ENCODE assay signal across 25 cellular contexts in genomic region chr11:102883132-102883531, GRCh38. TPM values are rescaled to one million over a fixed set of nuclear protein-coding genes. Genes with fewer than 3 reads are reported as not detected.
A peak's percentile ranks its signal among the peaks of the same experiment; 100 is the strongest.
DNase-seq lines count a peak whose midpoint lies in the region; ATAC-seq and TF ChIP-seq lines count a peak whose summit lies in the region.
"Had no signal": no experiment of that assay in that cellular context is flagged by ENCODE, and none has a peak within 500 bp of the region (broad histone marks: within the 10 kb centered on the region; RNA-seq: fewer than 3 reads in every experiment).

No MANE protein-coding gene starts in this region.

- no peaks in the 10 kb centered on the region for H3K36me3 Mint-ChIP-seq in MCF 10A (ENCODE audit: insufficient read depth, unreplicated experiment)
- H3K36me3 Mint-ChIP-seq in dendritic cell treated with granulocyte-macrophage colony-stimulating factor and Interleukin-4, amounts not matched to agents 40 ng/mL and 50 ng/mL, for 4 days (ENCODE audit: low read depth), result no peaks in the 10 kb centered on the region
- H3K36me3 Mint-ChIP-seq in stimulated activated naive B cell treated with anti-CD40 and anti-IgM and Interleukin-4, amounts not matched to agents 10 μg/mL and 1 μg/mL and 100 μg/mL, for 72 hours, result no peaks in the 10 kb centered on the region
- H3K36me3 Mint-ChIP-seq in CD4-positive, alpha-beta memory T cell, result no peaks in the 10 kb centered on the region
- H3K36me3 Mint-ChIP-seq: CD4-positive, CD25-positive, alpha-beta regulatory T cell; mesothelial cell of epicardium; T-cell had no signal

- TF ChIP-seq CTCF in MCF 10A (IDR thresholded peaks at IDR 0.05; ENCODE audit: unreplicated experiment) (no peak), breast epithelium (IDR thresholded peaks at IDR 0.05) (no peak)

- ATAC-seq in HG02938 (IDR thresholded peaks at IDR 0.05; ENCODE audit: unreplicated experiment) (peak; percentile 13), left lobe of liver (no peak)
- ATAC-seq in stimulated activated naive B cell treated with anti-CD40 and anti-IgM and Interleukin-4, amounts not matched to agents 10 μg/mL and 1 μg/mL and 100 μg/mL, for 72 hours (replicated peaks), result peak; percentile 15 to 18
- ATAC-seq: A549, HepG2, T-cell had no signal

- intact Hi-C loops in MCF 10A (cut with micrococcal nuclease) (no loop called here), breast epithelium (cut with DNase I; ENCODE audit: low total_unique reads) (no loop called here)
- intact Hi-C loops in dendritic cell treated with granulocyte-macrophage colony-stimulating factor and Interleukin-4, amounts not matched to agents 40 ng/mL and 50 ng/mL, for 4 days (cut with micrococcal nuclease), result loop anchor here (5.0 kb wide), 1 partner anchor 39 kb away; no protein-coding TSS in a partner anchor
- intact Hi-C loops in CD4-positive, alpha-beta memory T cell (cut with micrococcal nuclease), result no loop called here

- POLR2A ChIA-PET in MCF 10A (lab: Yijun Ruan, JAX), result interaction anchor here (0.5 to 0.9 kb wide), 3 partner anchors 10 to 698 kb away, joined by 3 read pairs; no protein-coding TSS in a partner anchor
- POLR2A ChIA-PET in CD4-positive, alpha-beta memory T cell (lab: Charles Lee; ENCODE audit: partially characterized antibody), result no interaction called here

- H3K36me3 ChIP-seq in breast epithelium, result no peaks in the 10 kb centered on the region
- no peaks in the 10 kb centered on the region for H3K36me3 ChIP-seq in CD4-positive, alpha-beta memory T cell (ENCODE audit: insufficient read depth, low read length)
- no peaks in the 10 kb centered on the region for H3K36me3 ChIP-seq in H7 (replicated peaks; ENCODE audit: control insufficient read depth, insufficient read depth, low read length)
- H3K36me3 ChIP-seq: HAP-1, upper lobe of left lung had no signal

- no peak for TF ChIP-seq POLR2A in breast epithelium (IDR thresholded peaks at IDR 0.05)

- no peak overlapping the region for H3K27ac ChIP-seq in breast epithelium
- H3K27ac ChIP-seq in CD4-positive, alpha-beta memory T cell (ENCODE audit: low read depth, low read length), result no peak overlapping the region
- H3K27ac ChIP-seq: A549, hepatocyte had no signal

- peaks cover 17% of the 10 kb centered on the region for H3K4me1 Mint-ChIP-seq in MCF 10A (ENCODE audit: insufficient read depth, unreplicated experiment)
- H3K4me1 Mint-ChIP-seq in dendritic cell treated with granulocyte-macrophage colony-stimulating factor and Interleukin-4, amounts not matched to agents 40 ng/mL and 50 ng/mL, for 4 days (ENCODE audit: low read depth), result peaks cover 46% of the 10 kb centered on the region
- peaks cover 4 to 10% of the 10 kb centered on the region in 2 donors for H3K4me1 Mint-ChIP-seq in stimulated activated naive B cell treated with anti-CD40 and anti-IgM and Interleukin-4, amounts not matched to agents 10 μg/mL and 1 μg/mL and 100 μg/mL, for 72 hours
- H3K4me1 Mint-ChIP-seq in CD4-positive, alpha-beta memory T cell, result no peaks in the 10 kb centered on the region
- H3K4me1 Mint-ChIP-seq: CD4-positive, CD25-positive, alpha-beta regulatory T cell; central memory CD8-positive, alpha-beta T cell; mesothelial cell of epicardium; neural crest cell; T-cell had no signal

- no peaks in the 10 kb centered on the region for H3K9me3 ChIP-seq in breast epithelium
- H3K9me3 ChIP-seq in CD4-positive, alpha-beta memory T cell (ENCODE audit: control insufficient read depth in 1 of 2, low read length in 2 of 2), result no peaks in the 10 kb centered on the region
- H3K9me3 ChIP-seq: A549, HAP-1, upper lobe of left lung had no signal

- H3K4me3 ChIP-seq in breast epithelium (no peak overlapping the region), H7 (ENCODE audit: insufficient read depth, low read depth, low read length) (no peak overlapping the region)
- H3K4me3 ChIP-seq in CD4-positive, alpha-beta memory T cell (ENCODE audit: low read length in 2 of 2), result no peak overlapping the region
- H3K4me3 ChIP-seq: A549, HAP-1, hepatocyte, upper lobe of left lung had no signal

- H3K4me3 Mint-ChIP-seq in MCF 10A (ENCODE audit: unreplicated experiment), result no peak overlapping the region
- H3K4me3 Mint-ChIP-seq in dendritic cell treated with granulocyte-macrophage colony-stimulating factor and Interleukin-4, amounts not matched to agents 40 ng/mL and 50 ng/mL, for 4 days, result no peak overlapping the region
- H3K4me3 Mint-ChIP-seq in stimulated activated naive B cell treated with anti-CD40 and anti-IgM and Interleukin-4, amounts not matched to agents 10 μg/mL and 1 μg/mL and 100 μg/mL, for 72 hours, result no peak overlapping the region
- no peak overlapping the region for H3K4me3 Mint-ChIP-seq in CD4-positive, alpha-beta memory T cell
- H3K4me3 Mint-ChIP-seq: CD4-positive, CD25-positive, alpha-beta regulatory T cell; central memory CD8-positive, alpha-beta T cell; mesothelial cell of epicardium; neural crest cell; stimulated activated naive CD8-positive, alpha-beta T cell treated with anti-CD3 and anti-CD28 coated beads, Interleukin-15, Interleukin-2, amounts not matched to agents 100 ng/mL and 50 ng/mL, for 24 hours; T-cell had no signal

- no peak overlapping the region for H3K27ac Mint-ChIP-seq in MCF 10A (ENCODE audit: low read depth, unreplicated experiment)
- peak overlapping the region; percentile 95 for H3K27ac Mint-ChIP-seq in dendritic cell treated with granulocyte-macrophage colony-stimulating factor and Interleukin-4, amounts not matched to agents 40 ng/mL and 50 ng/mL, for 4 days
- no peak overlapping the region for H3K27ac Mint-ChIP-seq in stimulated activated naive B cell treated with anti-CD40 and anti-IgM and Interleukin-4, amounts not matched to agents 10 μg/mL and 1 μg/mL and 100 μg/mL, for 72 hours
- H3K27ac Mint-ChIP-seq in CD4-positive, alpha-beta memory T cell, result no peak overlapping the region
- H3K27ac Mint-ChIP-seq: CD4-positive, CD25-positive, alpha-beta regulatory T cell; mesothelial cell of epicardium; T-cell had no signal

- CTCF ChIA-PET in MCF 10A (lab: Yijun Ruan, JAX), result interaction anchor here (0.6 to 0.7 kb wide), 3 partner anchors 16 to 1331 kb away, joined by 3 read pairs; no protein-coding TSS in a partner anchor
- CTCF ChIA-PET in CD4-positive, alpha-beta memory T cell (lab: Charles Lee; ENCODE audit: partially characterized antibody), result no interaction called here

- no peaks in the 10 kb centered on the region for H3K4me1 ChIP-seq in breast epithelium
- H3K4me1 ChIP-seq in CD4-positive, alpha-beta memory T cell (ENCODE audit: insufficient read depth, low read length), result no peaks in the 10 kb centered on the region
- H3K4me1 ChIP-seq: A549, HAP-1, upper lobe of left lung had no signal

- no peaks in the 10 kb centered on the region for H3K27me3 Mint-ChIP-seq in MCF 10A (ENCODE audit: insufficient read depth, unreplicated experiment)
- H3K27me3 Mint-ChIP-seq in dendritic cell treated with granulocyte-macrophage colony-stimulating factor and Interleukin-4, amounts not matched to agents 40 ng/mL and 50 ng/mL, for 4 days, result peaks cover 1% of the 10 kb centered on the region
- H3K27me3 Mint-ChIP-seq in stimulated activated naive B cell treated with anti-CD40 and anti-IgM and Interleukin-4, amounts not matched to agents 10 μg/mL and 1 μg/mL and 100 μg/mL, for 72 hours, result peaks cover under 1 to 4% of the 10 kb centered on the region in 2 donors
- H3K27me3 Mint-ChIP-seq in CD4-positive, alpha-beta memory T cell, result peaks cover 0 to 3% of the 10 kb centered on the region in 2 donors
- H3K27me3 Mint-ChIP-seq: CD4-positive, CD25-positive, alpha-beta regulatory T cell; stimulated activated naive CD8-positive, alpha-beta T cell treated with anti-CD3 and anti-CD28 coated beads, Interleukin-15, Interleukin-2, amounts not matched to agents 100 ng/mL and 50 ng/mL, for 24 hours had no signal

- no TSS peak for BruUV-seq in MCF 10A (replicated peaks; lab: Mats Ljungman, UMichigan)

- DNase-seq in MCF 10A (ENCODE audit: unreplicated experiment) (peak; percentile 19), breast epithelium (ENCODE audit: low spot score in 2 of 2) (no peak), H7 (no peak), left lobe of liver (ENCODE audit: low spot score) (no peak)
- no peak for DNase-seq in stimulated activated naive B cell treated with anti-CD40 and anti-IgM and Interleukin-4, amounts not matched to agents 10 μg/mL and 1 μg/mL and 100 μg/mL, for 72 hours
- no peak for DNase-seq in CD4-positive, alpha-beta memory T cell
- DNase-seq: activated effector memory CD4-positive, alpha-beta T cell treated with anti-CD3 and anti-CD28 coated beads, Interleukin-2, amount 50 U/mL, for 16 hours; CD4-positive, CD25-positive, alpha-beta regulatory T cell; effector CD4-positive, alpha-beta T cell; kidney; NCI-H1694 treated with DMSO at 0.1 percent for 48 hours; NCI-H446; stimulated activated CD4-positive, alpha-beta T cell treated with anti-CD3 and anti-CD28 coated beads, Interleukin-12 subunit alpha, Interleukin-12 subunit beta, amount 100 ng/mL, for 4 hours; T-cell; upper lobe of left lung had no signal

- H3K27me3 ChIP-seq in breast epithelium (no peaks in the 10 kb centered on the region), H7 (ENCODE audit: control insufficient read depth, insufficient read depth, low read length) (no peaks in the 10 kb centered on the region)
- H3K27me3 ChIP-seq in CD4-positive, alpha-beta memory T cell (ENCODE audit: insufficient read depth, low read length), result no peaks in the 10 kb centered on the region
- H3K27me3 ChIP-seq: hepatocyte, upper lobe of left lung had no signal

- no peaks in the 10 kb centered on the region for H3K9me3 Mint-ChIP-seq in MCF 10A (ENCODE audit: unreplicated experiment)
- no peaks in the 10 kb centered on the region for H3K9me3 Mint-ChIP-seq in dendritic cell treated with granulocyte-macrophage colony-stimulating factor and Interleukin-4, amounts not matched to agents 40 ng/mL and 50 ng/mL, for 4 days
- H3K9me3 Mint-ChIP-seq in stimulated activated naive B cell treated with anti-CD40 and anti-IgM and Interleukin-4, amounts not matched to agents 10 μg/mL and 1 μg/mL and 100 μg/mL, for 72 hours, result peaks cover 0 to 1% of the 10 kb centered on the region in 2 donors
- no peaks in the 10 kb centered on the region for H3K9me3 Mint-ChIP-seq in CD4-positive, alpha-beta memory T cell
- H3K9me3 Mint-ChIP-seq: central memory CD8-positive, alpha-beta T cell; mesothelial cell of epicardium; stimulated activated naive CD8-positive, alpha-beta T cell treated with anti-CD3 and anti-CD28 coated beads, Interleukin-15, Interleukin-2, amounts not matched to agents 100 ng/mL and 50 ng/mL, for 24 hours; T-cell had no signal

RNA-seq across cellular contexts. Expression of gene MMP12, which starts 8.3 kb away (rescaled TPM):
- not detected in 2 replicates for total RNA-seq in MCF 10A (2022)
- 1 to 10 TPM in 1 of 3 donors, not detected in 2; 3.5 TPM for total RNA-seq in breast epithelium
- not detected for total RNA-seq in CD4-positive, alpha-beta memory T cell
- not detected for polyA plus RNA-seq in CD4-positive, alpha-beta memory T cell
- not detected in 2 replicates for total RNA-seq in H7 (2014; rRNA removed; shearing (Covaris generic))
- not detected for total RNA-seq in left lobe of liver
- total RNA-seq: CD4-positive, CD25-positive, alpha-beta regulatory T cell; HepG2; kidney; mesothelial cell of epicardium; neural crest cell; T-cell had no signal
- polyA plus RNA-seq: A549; CD4-positive, CD25-positive, alpha-beta regulatory T cell; HepG2 had no signal

RNA-seq across cellular contexts. Expression of gene MMP3, which starts 39.7 kb away (rescaled TPM):
- total RNA-seq in MCF 10A (2022), result 0.19 TPM in 1 of 2 replicates, not detected in the other
- 10 to 100 TPM; 11.0 to 63.4 (median 23.9) TPM for total RNA-seq in breast epithelium
- not detected for total RNA-seq in CD4-positive, alpha-beta memory T cell
- not detected for polyA plus RNA-seq in CD4-positive, alpha-beta memory T cell
- total RNA-seq in H7 (2014; rRNA removed; shearing (Covaris generic)), result not detected in 2 replicates
- total RNA-seq in left lobe of liver, result not detected
- total RNA-seq: CD4-positive, CD25-positive, alpha-beta regulatory T cell; mesothelial cell of epicardium; neural crest cell; T-cell had no signal
- polyA plus RNA-seq: A549; CD4-positive, CD25-positive, alpha-beta regulatory T cell had no signal

Comparison
In these comparisons a context has a peak if more than half of its experiments do, and no peak if none do; other contexts are left out.
1. RNA of gene MMP3, which starts 39.7 kb away (total RNA-seq): 11.0 to 63.4 TPM in breast epithelium; 0.19 TPM in MCF 10A, not detected in CD4-positive, alpha-beta memory T cell, not detected in H7 and not detected in left lobe of liver (single experiment); every median in the first group is over 10 times any median in the second.